Comparison of ENCODE assay signal across 8 cellular contexts in the genomic region with DNA sequence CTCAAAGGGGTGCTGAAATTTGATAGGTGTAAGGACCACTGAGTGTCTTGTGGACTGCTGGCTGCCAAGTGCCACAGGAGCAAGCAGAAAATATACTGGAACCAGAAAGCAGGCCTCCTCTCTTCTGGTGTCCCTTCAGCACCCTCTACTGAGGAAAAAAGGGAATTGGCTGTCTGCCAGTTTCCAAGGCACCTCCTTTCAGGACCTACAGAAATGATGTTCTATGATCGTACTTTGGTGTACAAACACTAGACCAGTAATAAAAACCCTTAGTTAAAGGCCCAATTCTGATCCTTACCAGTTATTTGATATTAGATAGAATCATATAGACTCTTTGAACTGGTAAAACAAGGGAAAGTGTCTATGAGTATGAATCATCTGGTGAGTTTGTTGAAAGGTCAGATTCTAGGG. TPM values are rescaled to one million over a fixed set of nuclear protein-coding genes. Genes with fewer than 3 reads are reported as not detected.
DNase-seq lines count a peak whose midpoint lies in the region; ATAC-seq and TF ChIP-seq lines count a peak whose summit lies in the region.

No MANE protein-coding gene starts in this region.

- H3K4ac ChIP-seq in mesendoderm (ENCODE audit: low read depth, low read length) = no peak overlapping the region

- no peak overlapping the region for H3K56ac ChIP-seq in mesendoderm (ENCODE audit: low read length)

- no peak overlapping the region for H2BK15ac ChIP-seq in mesendoderm (replicated peaks; ENCODE audit: low read depth)

- H2AK5ac ChIP-seq in mesendoderm (ENCODE audit: low read length) = no peak overlapping the region

- H3K36me3 ChIP-seq in H7 (replicated peaks; ENCODE audit: control insufficient read depth, insufficient read depth, low read length) (peaks cover 2% of the 10 kb centered on the region), mesendoderm (ENCODE audit: control insufficient read depth, insufficient read depth, low read length) (no peaks in the 10 kb centered on the region), testis (ENCODE audit: low read depth, missing control alignments) (no peaks in the 10 kb centered on the region)

- intact Hi-C loops in CD4-positive, alpha-beta T cell (cut with DNase I, micrococcal nuclease) = no loop called here
- intact Hi-C loops in testis (cut with DNase I; ENCODE audit: low total_unique reads) = no loop called here

- H3K79me1 ChIP-seq in mesendoderm (ENCODE audit: low read length) = no peaks in the 10 kb centered on the region

- H3K4me3 ChIP-seq in H7 (ENCODE audit: insufficient read depth, low read depth, low read length) = no peak overlapping the region
- no peak overlapping the region for H3K4me3 ChIP-seq in WI38 (ENCODE audit: low read depth, low read length)
- no peak overlapping the region for H3K4me3 ChIP-seq in mesendoderm (ENCODE audit: low read length)
- no peak overlapping the region for H3K4me3 ChIP-seq in testis

- H3K4me1 Mint-ChIP-seq in CD4-positive, alpha-beta T cell (ENCODE audit: low read depth) = peaks cover 23% of the 10 kb centered on the region
- no peaks in the 10 kb centered on the region for H3K4me1 Mint-ChIP-seq in endothelial cell (ENCODE audit: unreplicated experiment)

- DNase-seq in CD4-positive, alpha-beta T cell = peak in 7 of 10 experiments; percentile 5 to 46 (median 28)
- DNase-seq in H7 (peak; percentile 65), NCI-H2227 treated with DMSO at 0.1 percent for 48 hours (lab: John Stamatoyannopoulos, UW) (peak; percentile 77), endothelial cell (ENCODE audit: low spot score) (peak; percentile 65), mesendoderm (peak; percentile 80), testis (peak; percentile 81)

- no peak overlapping the region for H4K5ac ChIP-seq in mesendoderm (ENCODE audit: low read length)

- H3K9me3 ChIP-seq in CD4-positive, alpha-beta T cell (ENCODE audit: control insufficient read depth, low read length) = no peaks in the 10 kb centered on the region
- no peaks in the 10 kb centered on the region for H3K9me3 ChIP-seq in testis

- H3K4me2 ChIP-seq in mesendoderm (ENCODE audit: low read length) = no peak overlapping the region

- no peaks in the 10 kb centered on the region for H3K4me1 ChIP-seq in mesendoderm (ENCODE audit: control insufficient read depth, low read depth, low read length)
- H3K4me1 ChIP-seq in testis = peaks cover 4% of the 10 kb centered on the region

- H3K9me3 Mint-ChIP-seq in CD4-positive, alpha-beta T cell = no peaks in the 10 kb centered on the region
- no peaks in the 10 kb centered on the region for H3K9me3 Mint-ChIP-seq in endothelial cell (ENCODE audit: unreplicated experiment)

- CTCF ChIA-PET in CD4-positive, alpha-beta T cell (lab: Charles Lee) = interaction anchor here (0.6 to 1.8 kb wide), 2 partner anchors 64 to 147 kb away, joined by 4 to 7 read pairs; no protein-coding TSS in a partner anchor

- TF ChIP-seq CTCF in CD4-positive, alpha-beta T cell (IDR thresholded peaks at IDR 0.05) = peak; percentile 26
- TF ChIP-seq CTCF in WI38 (IDR thresholded peaks at IDR 0.05; ENCODE audit: low read depth, low read length) = peak; percentile 49
- peak; percentile 26 for TF ChIP-seq CTCF in endothelial cell (IDR thresholded peaks at IDR 0.05; ENCODE audit: unreplicated experiment)
- TF ChIP-seq CTCF in testis (IDR thresholded peaks at IDR 0.05) = peak in 2 of 3 experiments; percentile 27 to 35

- H3K79me2 ChIP-seq in mesendoderm (ENCODE audit: control insufficient read depth, insufficient read depth, low read length) = no peaks in the 10 kb centered on the region

- no peak overlapping the region for H2BK120ac ChIP-seq in mesendoderm (ENCODE audit: low read depth, low read length)

- H3K23ac ChIP-seq in mesendoderm (ENCODE audit: low read length) = no peak overlapping the region

- H3K18ac ChIP-seq in mesendoderm (ENCODE audit: low read length) = no peak overlapping the region

- H3K27me3 Mint-ChIP-seq in CD4-positive, alpha-beta T cell = no peaks in the 10 kb centered on the region
- no peaks in the 10 kb centered on the region for H3K27me3 Mint-ChIP-seq in endothelial cell (ENCODE audit: unreplicated experiment)

- peaks cover 37% of the 10 kb centered on the region for H3K36me3 Mint-ChIP-seq in CD4-positive, alpha-beta T cell (ENCODE audit: low read depth)
- H3K36me3 Mint-ChIP-seq in endothelial cell (ENCODE audit: low read depth, unreplicated experiment) = peaks cover 4% of the 10 kb centered on the region

- WGBS in mesendoderm (ENCODE audit: extremely low coverage, insufficient coverage, low lambda C conversion rate) = no CpG with 5 or more reads among the region's 1 CpG
- 20 to 43% methylated on average over 1 of the region's 1 CpG for WGBS in testis, 2 donors

- H3K27ac ChIP-seq in CD4-positive, alpha-beta T cell (ENCODE audit: low read depth, low read length) = no peak overlapping the region
- no peak overlapping the region for H3K27ac ChIP-seq in mesendoderm (ENCODE audit: low read depth, low read length)
- H3K27ac ChIP-seq in testis = no peak overlapping the region

- POLR2A ChIA-PET in CD4-positive, alpha-beta T cell (lab: Charles Lee) = no interaction called here

- no peak overlapping the region for H3K9ac ChIP-seq in mesendoderm (ENCODE audit: low read length)

- no peak overlapping the region for H4K8ac ChIP-seq in mesendoderm (ENCODE audit: low read depth, low read length)

- no peak overlapping the region for H3K4me3 Mint-ChIP-seq in CD4-positive, alpha-beta T cell
- H3K4me3 Mint-ChIP-seq in endothelial cell (ENCODE audit: unreplicated experiment) = no peak overlapping the region

- ATAC-seq in CD4-positive, alpha-beta T cell (ENCODE audit: poor library complexity) = peak; percentile 55
- no peak for ATAC-seq in HG02938 (IDR thresholded peaks at IDR 0.05; ENCODE audit: unreplicated experiment)

- TF ChIP-seq POLR2A in testis (IDR thresholded peaks at IDR 0.05) = no peak

- H3K27ac Mint-ChIP-seq in CD4-positive, alpha-beta T cell = no peak overlapping the region
- H3K27ac Mint-ChIP-seq in endothelial cell (ENCODE audit: unreplicated experiment) = no peak overlapping the region

- no peaks in the 10 kb centered on the region for H3K27me3 ChIP-seq in CD4-positive, alpha-beta T cell (ENCODE audit: control insufficient read depth, insufficient read depth, low read length)
- H3K27me3 ChIP-seq in H7 (ENCODE audit: control insufficient read depth, insufficient read depth, low read length) (no peaks in the 10 kb centered on the region), mesendoderm (ENCODE audit: insufficient read depth, low read length, poor library complexity) (no peaks in the 10 kb centered on the region), testis (no peaks in the 10 kb centered on the region)

- no peak overlapping the region for H2BK5ac ChIP-seq in mesendoderm (ENCODE audit: low read length)

RNA-seq across cellular contexts. Expression of gene BCAS3, which starts 35.8 kb away (rescaled TPM):
- total RNA-seq in CD4-positive, alpha-beta T cell = 10 to 100 TPM; 20.1 to 31.8 TPM
- 11.4 and 16.2 TPM in 2 replicates for total RNA-seq in H7 (2014; rRNA removed; shearing (Covaris generic))
- total RNA-seq in endothelial cell (ENCODE audit: unreplicated experiment) (38.1 TPM), testis (10 to 100 TPM; 73.0 to 96.7 TPM)
- 6.4 TPM for polyA plus RNA-seq in mesendoderm (2013, experiment 1 of 2)
- polyA plus RNA-seq in mesendoderm (2013, experiment 2 of 2) = 7.1 TPM
- polyA plus RNA-seq in testis (ENCODE audit: insufficient read depth, low read depth, low replicate concordance) = 54.8 TPM

RNA-seq across cellular contexts. Expression of gene PPM1D, which starts 41.8 kb away (rescaled TPM):
- total RNA-seq in CD4-positive, alpha-beta T cell = 10 to 100 TPM; 18.1 to 18.3 TPM
- 9.6 and 13.9 TPM in 2 replicates for total RNA-seq in H7 (2014; rRNA removed; shearing (Covaris generic))
- total RNA-seq in endothelial cell (ENCODE audit: unreplicated experiment) = 14.6 TPM
- polyA plus RNA-seq in mesendoderm (2013, experiment 1 of 2) = 8.0 TPM
- polyA plus RNA-seq in mesendoderm (2013, experiment 2 of 2) = 8.3 TPM
- 10 to 100 TPM; 31.5 to 34.9 TPM for total RNA-seq in testis
- polyA plus RNA-seq in testis (ENCODE audit: insufficient read depth, low read depth, low replicate concordance) = 40.7 TPM

Comparison
In these comparisons a context has a peak if more than half of its experiments do, and no peak if none do; other contexts are left out.
1. DNase-seq: peak in every context shown above with its lines; median percentile 81 in testis; 80 in mesendoderm; 77 in NCI-H2227 treated with DMSO at 0.1 percent for 48 hours; 65 in H7; 65 in endothelial cell; 28 in CD4-positive, alpha-beta T cell.